ENCODE assay signal across 18 cellular contexts in the genomic region with DNA sequence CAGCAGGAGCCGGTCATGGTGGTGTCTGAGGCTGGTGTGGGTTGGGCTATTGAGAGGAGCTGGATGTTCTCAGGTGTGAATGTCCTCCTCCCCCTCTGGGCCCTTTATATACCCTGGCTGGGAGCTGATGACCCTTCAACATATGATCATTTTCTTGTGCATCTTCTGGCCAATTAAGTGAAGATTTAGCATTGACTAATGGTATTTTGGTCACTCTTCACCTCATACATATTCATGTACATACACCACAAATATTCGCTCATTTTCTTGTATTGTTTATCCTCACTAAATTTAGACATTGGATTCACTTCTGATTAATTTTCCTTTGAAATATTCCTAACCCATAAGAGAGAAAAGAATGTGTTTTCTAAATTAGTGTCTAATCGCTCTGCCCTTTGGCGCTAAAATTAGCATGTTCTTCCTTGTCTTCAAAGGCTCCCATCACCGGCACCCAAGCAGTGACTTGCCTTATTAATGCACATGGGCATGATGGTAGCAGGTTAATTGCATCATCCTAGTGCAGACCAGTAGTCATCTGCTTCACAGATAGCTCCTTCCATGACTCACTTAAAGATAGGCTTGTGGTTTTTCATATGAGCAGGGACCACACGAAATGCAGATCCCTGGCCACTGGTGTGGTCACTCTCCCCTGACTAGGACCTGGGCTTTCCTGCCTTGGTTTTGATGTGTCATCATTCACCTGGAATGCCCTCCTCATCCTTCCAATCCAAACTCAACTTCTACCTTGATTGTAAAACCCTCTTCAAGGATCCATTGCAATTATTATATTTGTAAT. TPM values are rescaled to one million over a fixed set of nuclear protein-coding genes. Genes with fewer than 3 reads are reported as not detected.
DNase-seq lines count a peak whose midpoint lies in the region; ATAC-seq and TF ChIP-seq lines count a peak whose summit lies in the region.
"Had no signal": no experiment of that assay in that cellular context is flagged by ENCODE, and none has a peak within 500 bp of the region (broad histone marks: within the 10 kb centered on the region; RNA-seq: fewer than 3 reads in every experiment).

TSS of gene KRTAP2-4 (minus strand) at position 51 of the 796 bp plus-strand sequence. CDS start at position 17, 34 bp downstream.

- H3F3A ChIP-seq in smooth muscle cell (ENCODE audit: low read depth): no peaks in the 10 kb centered on the region

- no peaks in the 10 kb centered on the region for H3K27me3 Mint-ChIP-seq in MCF 10A (ENCODE audit: insufficient read depth, unreplicated experiment)

- H3K27me3 ChIP-seq in breast epithelium (no peaks in the 10 kb centered on the region), smooth muscle cell (ENCODE audit: low read depth) (no peaks in the 10 kb centered on the region), hepatocyte (no peaks in the 10 kb centered on the region), right cardiac atrium (ENCODE audit: control insufficient read depth, insufficient read depth) (peaks cover 3% of the 10 kb centered on the region)
- H3K27me3 ChIP-seq: pancreas had no signal

- no peak for ATAC-seq in right cardiac atrium
- ATAC-seq: activated CD4-positive, CD25-positive, alpha-beta regulatory T cell treated with anti-CD3 and anti-CD28 coated beads, Interleukin-2, amount 50 U/mL, for 24 hours; pancreas had no signal

- H3K4me3 Mint-ChIP-seq in MCF 10A (ENCODE audit: unreplicated experiment): no peak within 1 kb of the TSS
- H3K4me3 Mint-ChIP-seq: activated T-helper 1 cell treated with anti-CD3 and anti-CD28 coated beads, Interleukin-12 subunit alpha, Interleukin-12 subunit beta, Interleukin-2, Interleukin-4 antibody, amounts not matched to agents 30 ng/mL and 10 ng/mL and 1 ng/mL, durations not matched to agents 14 hours and 24 hours and 36 hours had no signal

- DNase-seq in MCF 10A (ENCODE audit: unreplicated experiment) (peak; percentile 41), breast epithelium (ENCODE audit: low spot score in 2 of 2) (no peak), NCI-H226 (peak; percentile 94), epithelial cell of prostate (ENCODE audit: low read depth, low spot score) (peak; percentile 81), smooth muscle cell (lab: John Stamatoyannopoulos, UW; ENCODE audit: unreplicated experiment) (no peak), hepatocyte (ENCODE audit: low spot score) (no peak), NCI-H1092 (lab: John Stamatoyannopoulos, UW) (no peak), right cardiac atrium (no peak)
- DNase-seq: NCI-H446; pancreas; SHP77 treated with DMSO at 0.1 percent for 48 hours; stimulated activated CD4-positive, alpha-beta T cell treated with anti-CD3 and anti-CD28 coated beads, Interleukin-4, amount 100 ng/mL, for 1 hour; substantia nigra had no signal

- no peak within 1 kb of the TSS for H3K9ac ChIP-seq in smooth muscle cell (ENCODE audit: low read depth)
- H3K9ac ChIP-seq: KMS-11 had no signal

- CTCF ChIA-PET in MCF 10A (lab: Yijun Ruan, JAX): no interaction called here

- H3K4me2 ChIP-seq in smooth muscle cell: peak within 1 kb of the TSS; percentile 18
- no peak within 1 kb of the TSS for H3K4me2 ChIP-seq in hepatocyte
- H3K4me2 ChIP-seq: KMS-11 had no signal

- H3K36me3 ChIP-seq in breast epithelium (no peaks in the 10 kb centered on the region), smooth muscle cell (ENCODE audit: low read depth) (no peaks in the 10 kb centered on the region), hepatocyte (replicated peaks; ENCODE audit: insufficient read depth, low read depth) (no peaks in the 10 kb centered on the region)
- H3K36me3 ChIP-seq: pancreas had no signal

- no peak for TF ChIP-seq POLR2A in breast epithelium (IDR thresholded peaks at IDR 0.05)

- no peak for TF ChIP-seq CTCF in MCF 10A (IDR thresholded peaks at IDR 0.05; ENCODE audit: unreplicated experiment)
- TF ChIP-seq CTCF in breast epithelium (IDR thresholded peaks at IDR 0.05): no peak
- no peak for TF ChIP-seq CTCF in smooth muscle cell (IDR thresholded peaks at IDR 0.05; ENCODE audit: borderline replicate concordance, insufficient read depth, poor library complexity, severe bottlenecking)
- TF ChIP-seq CTCF in hepatocyte (IDR thresholded peaks at IDR 0.05; ENCODE audit: poor library complexity): no peak

- H3K4me1 ChIP-seq in breast epithelium: no peaks in the 10 kb centered on the region
- H3K4me1 ChIP-seq in smooth muscle cell (ENCODE audit: low read depth): no peaks in the 10 kb centered on the region
- H3K4me1 ChIP-seq in hepatocyte (ENCODE audit: insufficient read depth): no peaks in the 10 kb centered on the region
- H3K4me1 ChIP-seq in right cardiac atrium (ENCODE audit: control insufficient read depth, insufficient read depth, low read length): no peaks in the 10 kb centered on the region
- H3K4me1 ChIP-seq: pancreas had no signal

- no peaks in the 10 kb centered on the region for H3K9me3 Mint-ChIP-seq in MCF 10A (ENCODE audit: unreplicated experiment)
- H3K9me3 Mint-ChIP-seq: activated T-helper 1 cell treated with anti-CD3 and anti-CD28 coated beads, Interleukin-12 subunit alpha, Interleukin-12 subunit beta, Interleukin-2, Interleukin-4 antibody, amounts not matched to agents 30 ng/mL and 10 ng/mL and 1 ng/mL, durations not matched to agents 14 hours and 24 hours and 36 hours had no signal

- intact Hi-C loops in MCF 10A (cut with micrococcal nuclease): loop anchor here (10.0 kb wide), 1 partner anchor 151 kb away; no protein-coding TSS in a partner anchor
- intact Hi-C loops in breast epithelium (cut with DNase I; ENCODE audit: low total_unique reads): no loop called here
- intact Hi-C loops in right cardiac atrium (cut with DNase I): no loop called here

- H4K20me1 ChIP-seq in smooth muscle cell (ENCODE audit: low read depth): no peaks in the 10 kb centered on the region
- H4K20me1 ChIP-seq in hepatocyte (ENCODE audit: insufficient read depth, poor library complexity, severe bottlenecking): no peaks in the 10 kb centered on the region

- WGBS in smooth muscle cell (ENCODE audit: low lambda C conversion rate): 61% methylated on average over 6 of the region's 6 CpGs
- WGBS in hepatocyte (ENCODE audit: low lambda C conversion rate, missing lambda C conversion rate): 87% methylated on average over 5 of the region's 6 CpGs
- WGBS in right cardiac atrium: 87% methylated on average over 6 of the region's 6 CpGs

- H3K9me3 ChIP-seq in breast epithelium (no peaks in the 10 kb centered on the region), smooth muscle cell (replicated peaks; ENCODE audit: low read depth) (no peaks in the 10 kb centered on the region), hepatocyte (ENCODE audit: low read depth) (no peaks in the 10 kb centered on the region), right cardiac atrium (ENCODE audit: control insufficient read depth, low read length) (no peaks in the 10 kb centered on the region)
- H3K9me3 ChIP-seq: pancreas had no signal

- H3K36me3 Mint-ChIP-seq in MCF 10A (ENCODE audit: insufficient read depth, unreplicated experiment): peaks cover 4% of the 10 kb centered on the region

- H3K27ac ChIP-seq in breast epithelium: no peak within 1 kb of the TSS
- H3K27ac ChIP-seq in epithelial cell of prostate: peak within 1 kb of the TSS; percentile 7
- peak within 1 kb of the TSS; percentile 50 for H3K27ac ChIP-seq in smooth muscle cell (ENCODE audit: low read depth)
- no peak within 1 kb of the TSS for H3K27ac ChIP-seq in hepatocyte
- no peak within 1 kb of the TSS for H3K27ac ChIP-seq in right cardiac atrium (ENCODE audit: low read length)
- H3K27ac ChIP-seq: KMS-11, pancreas had no signal

- H3K79me2 ChIP-seq in smooth muscle cell (ENCODE audit: low read depth) (no peaks in the 10 kb centered on the region), hepatocyte (no peaks in the 10 kb centered on the region)

- H3K4me3 ChIP-seq in breast epithelium (no peak within 1 kb of the TSS), smooth muscle cell (no peak within 1 kb of the TSS), hepatocyte (no peak within 1 kb of the TSS), right cardiac atrium (ENCODE audit: low read length) (no peak within 1 kb of the TSS)
- H3K4me3 ChIP-seq: pancreas had no signal

- H3K27ac Mint-ChIP-seq in MCF 10A (ENCODE audit: low read depth, unreplicated experiment): no peak within 1 kb of the TSS
- H3K27ac Mint-ChIP-seq: activated T-helper 1 cell treated with anti-CD3 and anti-CD28 coated beads, Interleukin-12 subunit alpha, Interleukin-12 subunit beta, Interleukin-2, Interleukin-4 antibody, amounts not matched to agents 30 ng/mL and 10 ng/mL and 1 ng/mL, durations not matched to agents 14 hours and 24 hours and 36 hours had no signal

- BruUV-seq in MCF 10A (replicated peaks; lab: Mats Ljungman, UMichigan): no TSS peak

- peaks cover 14% of the 10 kb centered on the region for H3K4me1 Mint-ChIP-seq in MCF 10A (ENCODE audit: insufficient read depth, unreplicated experiment)

- no peak within 1 kb of the TSS for H2AFZ ChIP-seq in smooth muscle cell (ENCODE audit: low read depth)
- no peak within 1 kb of the TSS for H2AFZ ChIP-seq in hepatocyte

- POLR2A ChIA-PET in MCF 10A (lab: Yijun Ruan, JAX): no interaction called here

- no peaks in the 10 kb centered on the region for H3K9me2 ChIP-seq in hepatocyte (replicated peaks; ENCODE audit: insufficient read depth)

RNA-seq across cellular contexts. Expression of gene KRTAP2-4, which starts in this region (rescaled TPM):
- not detected in 2 replicates for total RNA-seq in MCF 10A (2022)
- not detected for total RNA-seq in breast epithelium
- not detected in 2 replicates for total RNA-seq in smooth muscle cell
- polyA plus RNA-seq in smooth muscle cell: 0.38 TPM in 1 of 2 replicates, not detected in the other
- not detected in 2 replicates for total RNA-seq in hepatocyte
- polyA plus RNA-seq in hepatocyte: not detected in 2 replicates
- total RNA-seq in right cardiac atrium: not detected
- polyA plus RNA-seq in right cardiac atrium: not detected
- total RNA-seq: activated T-helper 1 cell treated with anti-CD3 and anti-CD28 coated beads, Interleukin-12 subunit alpha, Interleukin-12 subunit beta, Interleukin-2, Interleukin-4 antibody, amounts not matched to agents 30 ng/mL and 10 ng/mL and 1 ng/mL, durations not matched to agents 14 hours and 24 hours and 36 hours; glomerular endothelial cell; liver; pancreas had no signal
- polyA plus RNA-seq: liver, pancreas had no signal

Comparison
In these comparisons a context has a peak if more than half of its experiments do, and no peak if none do; other contexts are left out.
1. Peak in DNase-seq in MCF 10A; RNA of the gene not detected or under 1 TPM.
2. DNase-seq: peak in NCI-H226 (single experiment) and epithelial cell of prostate (single experiment); none in breast epithelium (0 of 2), smooth muscle cell (single experiment), hepatocyte (single experiment), NCI-H1092 (single experiment) and right cardiac atrium (0 of 3).
3. H3K27ac ChIP-seq: peak in epithelial cell of prostate (single experiment) and smooth muscle cell (single experiment); none in breast epithelium (0 of 2), hepatocyte (single experiment) and right cardiac atrium (single experiment).